ENCODE assay signal across 22 cellular contexts in the genomic region with DNA sequence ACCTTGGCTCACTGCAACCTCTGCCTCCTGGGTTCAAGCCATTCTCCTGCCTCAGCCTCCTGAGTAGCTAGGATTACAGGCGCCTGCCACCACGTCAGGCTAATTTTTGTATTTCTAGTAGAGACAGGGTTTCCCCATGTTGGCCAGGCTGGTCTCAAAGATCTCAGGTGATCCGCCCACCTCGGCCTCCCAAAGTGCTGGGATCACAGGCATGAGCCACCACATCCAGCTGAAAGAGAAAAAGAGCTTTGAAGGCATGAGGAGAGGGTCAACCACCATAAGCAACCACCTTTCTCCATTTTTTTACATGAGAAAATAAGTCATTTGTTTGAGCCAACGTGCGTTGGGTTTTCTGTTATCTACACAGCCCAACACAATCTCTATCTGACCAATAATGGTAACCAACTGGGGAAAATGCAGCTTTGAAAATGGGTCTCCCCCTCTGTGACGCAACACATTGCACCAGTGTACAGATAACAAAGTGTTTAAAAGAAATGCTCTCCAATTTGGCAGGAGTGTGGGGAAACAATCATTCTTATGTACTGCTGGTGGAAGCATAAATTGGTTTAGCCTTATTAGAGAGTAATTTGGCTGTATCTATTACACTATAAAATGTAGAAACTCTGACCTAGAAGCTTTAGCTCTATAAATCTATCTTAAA.
"Had no signal": no experiment of that assay in that cellular context is flagged by ENCODE, and none has a peak within 500 bp of the region (broad histone marks: within the 10 kb centered on the region; RNA-seq: fewer than 3 reads in every experiment).

No MANE protein-coding gene starts in this region.

- ATAC-seq: Right ventricle myocardium inferior, SK-N-SH treated with all-trans-retinoic acid at 6 μM for 48 hours had no signal

- H3K36me3 ChIP-seq: Peyer's patch, SJCRH30 had no signal

- H3K4me2 ChIP-seq: KMS-11, PC-9 had no signal

- H3K4me3 ChIP-seq: PC-9, Peyer's patch, SJCRH30 had no signal

- DNase-seq: IMR-90, Kasumi-1, MM.1S, NCI-H1092 treated with DMSO at 0.1 percent for 48 hours, NCI-H1436, NCI-H187, NCI-H2029, NCI-H2081 treated with DMSO at 0.1 percent for 48 hours, NCI-H2171, NCI-H226, NCI-H446, NCI-H510A, NCI-H524 treated with DMSO at 0.1 percent for 48 hours, NCI-H69, NCI-H774, PC-9, Peyer's patch, SHP77 treated with DMSO at 0.1 percent for 48 hours, SJCRH30 had no signal

- H3K27me3 ChIP-seq: Peyer's patch, SJCRH30 had no signal

- H2AFZ ChIP-seq: PC-9 had no signal

- H3K9me3 ChIP-seq: Peyer's patch, SJCRH30 had no signal

- H3K27ac ChIP-seq: KMS-11, PC-9, Peyer's patch, SJCRH30 had no signal
